Comparison of ENCODE assay signal across 8 cellular contexts in the genomic region with DNA sequence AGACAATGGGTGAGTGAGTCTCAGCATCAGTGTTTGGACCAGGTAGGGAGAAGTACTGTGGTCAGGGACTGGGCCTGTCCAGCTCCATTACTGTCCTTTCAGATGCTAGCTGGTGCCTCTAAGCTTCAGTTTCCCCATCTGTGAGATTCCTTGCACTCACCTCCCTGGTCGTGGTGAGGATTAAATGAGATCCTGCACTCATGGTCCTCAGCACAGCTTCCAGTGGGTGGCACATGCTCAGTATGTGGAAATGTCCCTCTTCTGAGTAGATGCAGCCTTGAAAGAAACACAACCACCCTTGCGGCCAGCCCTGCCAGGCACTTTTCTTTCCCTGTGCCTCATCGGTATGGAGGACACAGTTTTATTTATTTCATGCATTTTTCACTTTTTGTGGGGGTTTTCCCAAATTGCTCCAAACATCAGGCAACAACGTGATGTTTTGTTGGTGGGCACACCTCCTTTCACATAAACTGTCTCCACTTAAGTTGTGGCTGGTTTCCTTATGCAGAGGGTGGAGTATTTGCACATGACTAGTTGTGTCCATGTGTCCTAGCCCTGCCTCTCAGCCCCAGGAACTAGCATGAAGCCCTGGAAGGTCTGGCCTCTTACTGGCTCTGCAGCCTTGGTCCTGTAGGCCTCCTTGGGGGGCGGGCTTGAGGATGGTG. TPM values are rescaled to one million over a fixed set of nuclear protein-coding genes. Genes with fewer than 3 reads are reported as not detected.
DNase-seq lines count a peak whose midpoint lies in the region; ATAC-seq and TF ChIP-seq lines count a peak whose summit lies in the region.

No MANE protein-coding gene starts in this region.

- H3K4me3 Mint-ChIP-seq in dendritic cell treated with granulocyte-macrophage colony-stimulating factor and Interleukin-4, amounts not matched to agents 40 ng/mL and 50 ng/mL, for 4 days = peak overlapping the region; percentile 98
- peak overlapping the region; percentile 99 to 100 (median 99) for H3K4me3 Mint-ChIP-seq in nephron

- peaks cover 12% of the 10 kb centered on the region for H3K9me3 Mint-ChIP-seq in dendritic cell treated with granulocyte-macrophage colony-stimulating factor and Interleukin-4, amounts not matched to agents 40 ng/mL and 50 ng/mL, for 4 days
- H3K9me3 Mint-ChIP-seq in nephron = peaks cover 3% of the 10 kb centered on the region

- H3K9me3 ChIP-seq in MG63 = peaks cover 8% of the 10 kb centered on the region; the same call in 1 of the 2 replicates

- POLR2A ChIA-PET in BJ (lab: Charles Lee) = interaction anchor here (0.5 kb wide), 1 partner anchor 52 kb away, joined by 3 read pairs; no protein-coding TSS in a partner anchor

- H3K4me3 ChIP-seq in BJ (ENCODE audit: low read depth, low read length) (peak overlapping the region; percentile 78), MG63 (peak overlapping the region; percentile 95)

- H3K4me1 Mint-ChIP-seq in dendritic cell treated with granulocyte-macrophage colony-stimulating factor and Interleukin-4, amounts not matched to agents 40 ng/mL and 50 ng/mL, for 4 days (ENCODE audit: low read depth) = peaks cover 48% of the 10 kb centered on the region
- peaks cover 14% of the 10 kb centered on the region for H3K4me1 Mint-ChIP-seq in nephron

- peaks cover 60% of the 10 kb centered on the region for H3K36me3 Mint-ChIP-seq in dendritic cell treated with granulocyte-macrophage colony-stimulating factor and Interleukin-4, amounts not matched to agents 40 ng/mL and 50 ng/mL, for 4 days (ENCODE audit: low read depth)
- H3K36me3 Mint-ChIP-seq in nephron (ENCODE audit: low read depth) = peaks cover 19% of the 10 kb centered on the region

- TF ChIP-seq CTCF in BJ (IDR thresholded peaks at IDR 0.05; ENCODE audit: insufficient read depth, low read depth, low read length) (no peak), nephron (IDR thresholded peaks at IDR 0.05; ENCODE audit: unreplicated experiment in 3 of 3) (no peak)

- intact Hi-C loops in dendritic cell treated with granulocyte-macrophage colony-stimulating factor and Interleukin-4, amounts not matched to agents 40 ng/mL and 50 ng/mL, for 4 days (cut with micrococcal nuclease) = no loop called here
- intact Hi-C loops in posterior cingulate gyrus (cut with DNase I) = loop anchor here (5.0 to 10.0 kb wide), 2 partner anchors 98 to 126 kb away; a partner anchor contains a TSS

- H3K27ac Mint-ChIP-seq in dendritic cell treated with granulocyte-macrophage colony-stimulating factor and Interleukin-4, amounts not matched to agents 40 ng/mL and 50 ng/mL, for 4 days = peak overlapping the region; percentile 86
- H3K27ac Mint-ChIP-seq in nephron = peak overlapping the region; percentile 45 to 83 (median 56)

- CTCF ChIA-PET in BJ (lab: Yijun Ruan, JAX) = interaction anchor here (0.7 to 1.6 kb wide), 3 partner anchors 9 to 179 kb away, joined by 3 read pairs; no protein-coding TSS in a partner anchor

- H3K36me3 ChIP-seq in BJ (ENCODE audit: control insufficient read depth, insufficient read depth, low read length) = peaks cover 13% of the 10 kb centered on the region
- H3K36me3 ChIP-seq in MG63 = peaks cover 12% of the 10 kb centered on the region

- peaks cover 4% of the 10 kb centered on the region for H3K27me3 Mint-ChIP-seq in dendritic cell treated with granulocyte-macrophage colony-stimulating factor and Interleukin-4, amounts not matched to agents 40 ng/mL and 50 ng/mL, for 4 days
- peaks cover 5% of the 10 kb centered on the region for H3K27me3 Mint-ChIP-seq in nephron (ENCODE audit: low read depth)

- ATAC-seq in GM21529 (IDR thresholded peaks at IDR 0.05; ENCODE audit: unreplicated experiment) (no peak), HG03432 (IDR thresholded peaks at IDR 0.05; ENCODE audit: unreplicated experiment) (no peak)

- H3K27me3 ChIP-seq in BJ (ENCODE audit: control insufficient read depth, insufficient read depth, low read length) (no peaks in the 10 kb centered on the region; the same call in 1 of the 2 replicates), MG63 (no peaks in the 10 kb centered on the region)

- no peak for DNase-seq in BJ (ENCODE audit: low read depth)
- no peak for DNase-seq in MG63
- no peak for DNase-seq in stimulated activated naive CD4-positive, alpha-beta T cell (lab: John Stamatoyannopoulos, UW)
- DNase-seq in posterior cingulate gyrus = no peak

RNA-seq across cellular contexts. Expression of a gene that starts 1.1 kb away (rescaled TPM):
- polyA plus RNA-seq in BJ (2011; rRNA removed) = 30.1 and 45.9 TPM in 2 replicates
- 34.9 and 42.9 TPM in 2 replicates for polyA minus RNA-seq in BJ (2011; rRNA and poly(A)+ RNA removed)
- total RNA-seq in MG63 (2014; rRNA removed; shearing (Covaris generic); ENCODE audit: low replicate concordance) = 21.2 and 25.3 TPM in 2 replicates

RNA-seq across cellular contexts. Expression of a gene that starts 16.2 kb away (rescaled TPM):
- 0.25 and 0.28 TPM in 2 replicates for polyA plus RNA-seq in BJ (2011; rRNA removed)
- 0.28 and 0.41 TPM in 2 replicates for polyA minus RNA-seq in BJ (2011; rRNA and poly(A)+ RNA removed)
- 0.56 TPM in 1 of 2 replicates, not detected in the other for total RNA-seq in MG63 (2014; rRNA removed; shearing (Covaris generic); ENCODE audit: low replicate concordance)

RNA-seq across cellular contexts. Expression of a gene that starts 18.7 kb away (rescaled TPM):
- 17.9 and 24.4 TPM in 2 replicates for polyA plus RNA-seq in BJ (2011; rRNA removed)
- 7.8 and 9.4 TPM in 2 replicates for polyA minus RNA-seq in BJ (2011; rRNA and poly(A)+ RNA removed)
- 33.8 and 46.5 TPM in 2 replicates for total RNA-seq in MG63 (2014; rRNA removed; shearing (Covaris generic); ENCODE audit: low replicate concordance)

RNA-seq across cellular contexts. Expression of a gene that starts 31.8 kb away (rescaled TPM):
- 1.2 and 2.0 TPM in 2 replicates for polyA plus RNA-seq in BJ (2011; rRNA removed)
- 0.46 and 0.85 TPM in 2 replicates for polyA minus RNA-seq in BJ (2011; rRNA and poly(A)+ RNA removed)
- total RNA-seq in MG63 (2014; rRNA removed; shearing (Covaris generic); ENCODE audit: low replicate concordance) = 1.1 and 10.0 TPM in 2 replicates

RNA-seq across cellular contexts. Expression of a gene that starts 49.1 kb away (rescaled TPM):
- polyA plus RNA-seq in BJ (2011; rRNA removed) = 0.27 and 0.29 TPM in 2 replicates
- 0.10 and 0.33 TPM in 2 replicates for polyA minus RNA-seq in BJ (2011; rRNA and poly(A)+ RNA removed)
- not detected in 2 replicates for total RNA-seq in MG63 (2014; rRNA removed; shearing (Covaris generic); ENCODE audit: low replicate concordance)
